In genomic region chr11:64762277-64762915, GRCh38 we compare ENCODE assay signal across 8 cellular contexts. TPM values are rescaled to one million over a fixed set of nuclear protein-coding genes. Genes with fewer than 3 reads are reported as not detected.
DNase-seq lines count a peak whose midpoint lies in the region; ATAC-seq and TF ChIP-seq lines count a peak whose summit lies in the region.

No MANE protein-coding gene starts in this region.

- H3K27me3 ChIP-seq in transverse colon: no peaks in the 10 kb centered on the region

- peaks cover 0 to 37% (median 23%) of the 10 kb centered on the region in 4 donors for H3K36me3 ChIP-seq in transverse colon

- no peak for DNase-seq in activated naive CD4-positive, alpha-beta T cell treated with anti-CD3 and anti-CD28 coated beads, Interleukin-2, amount 50 U/mL, for 16 hours
- DNase-seq in activated T-cell treated with anti-CD3 and anti-CD28 coated beads, Interleukin-2, amount 50 U/mL, for 72 hours: no peak
- DNase-seq in kidney tubule cell (ENCODE audit: low spot score) (peak; percentile 63), transverse colon (no peak), NCI-H526 treated with DMSO at 0.1 percent for 48 hours (lab: John Stamatoyannopoulos, UW) (no peak)

- no peak for ATAC-seq in activated T-cell treated with anti-CD3 and anti-CD28 coated beads, Interleukin-2, amount 50 U/mL, for 72 hours (replicated peaks in 1 of 2)
- ATAC-seq in GM21360 (IDR thresholded peaks at IDR 0.05; ENCODE audit: unreplicated experiment) (no peak), HG03442 (IDR thresholded peaks at IDR 0.05; ENCODE audit: unreplicated experiment) (no peak)

- peaks cover 81% of the 10 kb centered on the region for H3K4me1 Mint-ChIP-seq in activated naive CD4-positive, alpha-beta T cell treated with anti-CD3 and anti-CD28 coated beads, Interleukin-2, amount 50 U/mL, for 24 hours
- H3K4me1 Mint-ChIP-seq in activated T-cell treated with anti-CD3 and anti-CD28 coated beads, Interleukin-2, amount 50 U/mL, for 72 hours (ENCODE audit: low read depth): peaks cover 64% of the 10 kb centered on the region

- TF ChIP-seq POLR2A in transverse colon (IDR thresholded peaks at IDR 0.05): no peak

- peaks cover 17% of the 10 kb centered on the region for H3K36me3 Mint-ChIP-seq in activated naive CD4-positive, alpha-beta T cell treated with anti-CD3 and anti-CD28 coated beads, Interleukin-2, amount 50 U/mL, for 24 hours
- peaks cover 6 to 22% of the 10 kb centered on the region in 2 donors for H3K36me3 Mint-ChIP-seq in activated T-cell treated with anti-CD3 and anti-CD28 coated beads, Interleukin-2, amount 50 U/mL, for 72 hours (ENCODE audit: insufficient read depth in 2 of 2)

- peaks cover 15 to 61% (median 27%) of the 10 kb centered on the region in 4 donors for H3K4me1 ChIP-seq in transverse colon

- TF ChIP-seq CTCF in transverse colon (IDR thresholded peaks at IDR 0.05): no peak

- 58 to 59% methylated on average over 7 to 10 of the region's 10 CpGs for WGBS in transverse colon (ENCODE audit: low coverage in 1 of 2), 2 donors

- H3K4me3 ChIP-seq in transverse colon: no peak overlapping the region

- no peaks in the 10 kb centered on the region for H3K9me3 ChIP-seq in transverse colon

- H3K27ac ChIP-seq in transverse colon: peak overlapping the region; percentile 58 to 78 (median 69)

- H3K9me3 Mint-ChIP-seq in activated naive CD4-positive, alpha-beta T cell treated with anti-CD3 and anti-CD28 coated beads, Interleukin-2, amount 50 U/mL, for 24 hours: no peaks in the 10 kb centered on the region
- no peaks in the 10 kb centered on the region for H3K9me3 Mint-ChIP-seq in activated T-cell treated with anti-CD3 and anti-CD28 coated beads, Interleukin-2, amount 50 U/mL, for 72 hours

- intact Hi-C loops in transverse colon (cut with DNase I; ENCODE audit: low total_unique reads): no loop called here

- H3K4me3 Mint-ChIP-seq in activated naive CD4-positive, alpha-beta T cell treated with anti-CD3 and anti-CD28 coated beads, Interleukin-2, amount 50 U/mL, for 24 hours: peak overlapping the region; percentile 61
- no peak overlapping the region for H3K4me3 Mint-ChIP-seq in activated T-cell treated with anti-CD3 and anti-CD28 coated beads, Interleukin-2, amount 50 U/mL, for 72 hours

- no peak for TF ChIP-seq EP300 in transverse colon (IDR thresholded peaks at IDR 0.05; ENCODE audit: low read depth)

- no peaks in the 10 kb centered on the region for H3K27me3 Mint-ChIP-seq in activated naive CD4-positive, alpha-beta T cell treated with anti-CD3 and anti-CD28 coated beads, Interleukin-2, amount 50 U/mL, for 24 hours
- H3K27me3 Mint-ChIP-seq in activated T-cell treated with anti-CD3 and anti-CD28 coated beads, Interleukin-2, amount 50 U/mL, for 72 hours (ENCODE audit: low read depth): no peaks in the 10 kb centered on the region

- in situ Hi-C loops in transverse colon (cut with MboI; ENCODE audit: low pct_ligation_motif_present in 1 of 4, low pct_unique_long_range_greater_than_20kb in 1 of 4, low sequenced_read_pairs in 3 of 4): no loop called here

- H3K27ac Mint-ChIP-seq in activated naive CD4-positive, alpha-beta T cell treated with anti-CD3 and anti-CD28 coated beads, Interleukin-2, amount 50 U/mL, for 24 hours: peak overlapping the region; percentile 93
- peak overlapping the region; percentile 49 for H3K27ac Mint-ChIP-seq in activated T-cell treated with anti-CD3 and anti-CD28 coated beads, Interleukin-2, amount 50 U/mL, for 72 hours

RNA-seq across cellular contexts. Expression of gene PYGM, which starts 2.6 kb away (rescaled TPM):
- total RNA-seq in activated T-cell treated with anti-CD3 and anti-CD28 coated beads, Interleukin-2, amount 50 U/mL, for 72 hours: 1 to 10 TPM; 4.0 to 4.5 TPM
- 1 to 10 TPM; 1.2 to 7.9 (median 2.2) TPM for total RNA-seq in transverse colon

RNA-seq across cellular contexts. Expression of gene SF1, which starts 15.9 kb away (rescaled TPM):
- 100 to 1,000 TPM; 332 to 337 TPM for total RNA-seq in activated T-cell treated with anti-CD3 and anti-CD28 coated beads, Interleukin-2, amount 50 U/mL, for 72 hours
- 100 to 1,000 TPM; 196 to 458 (median 377) TPM for total RNA-seq in transverse colon

RNA-seq across cellular contexts. Expression of gene RASGRP2, which starts 18.5 kb away (rescaled TPM):
- total RNA-seq in activated T-cell treated with anti-CD3 and anti-CD28 coated beads, Interleukin-2, amount 50 U/mL, for 72 hours: 10 to 100 TPM; 18.8 to 27.9 TPM
- total RNA-seq in transverse colon: 10 to 100 TPM; 12.1 to 24.3 (median 17.3) TPM

RNA-seq across cellular contexts. Expression of gene NRXN2, which starts 39.4 kb away (rescaled TPM):
- total RNA-seq in activated T-cell treated with anti-CD3 and anti-CD28 coated beads, Interleukin-2, amount 50 U/mL, for 72 hours: under 1 TPM; 0.37 to 0.55 TPM
- 1 to 10 TPM; 2.9 to 7.4 (median 6.8) TPM for total RNA-seq in transverse colon

RNA-seq across cellular contexts. Expression of gene MAP4K2, which starts 40.6 kb away (rescaled TPM):
- total RNA-seq in activated T-cell treated with anti-CD3 and anti-CD28 coated beads, Interleukin-2, amount 50 U/mL, for 72 hours: 10 to 100 TPM; 74.7 to 84.5 TPM
- 100 to 1,000 TPM in 2 of 4 donors, 10 to 100 TPM in 2; 10.1 to 369 (median 90.9) TPM for total RNA-seq in transverse colon
